ENCODE assay signal across 24 cellular contexts in the genomic region with DNA sequence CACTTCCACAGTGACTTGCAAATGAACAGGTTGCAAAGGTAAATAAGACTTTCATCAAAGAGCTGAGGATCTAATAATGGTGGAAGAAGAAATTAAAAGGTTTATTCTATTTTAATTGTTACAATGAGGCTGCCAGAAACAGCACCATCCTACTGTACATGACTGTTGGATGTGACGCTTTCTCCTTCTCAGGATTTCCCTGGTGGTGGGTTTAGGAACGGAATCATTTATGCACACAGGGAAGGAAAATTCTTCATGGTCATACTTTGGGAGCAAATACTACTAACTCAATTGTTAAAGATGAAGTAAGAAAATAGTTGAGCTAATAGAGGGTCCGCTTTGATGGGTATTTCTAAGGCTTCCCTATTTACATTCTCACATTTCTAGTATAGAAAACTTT.
"Had no signal": no experiment of that assay in that cellular context is flagged by ENCODE, and none has a peak within 500 bp of the region (broad histone marks: within the 10 kb centered on the region; RNA-seq: fewer than 3 reads in every experiment).

No MANE protein-coding gene starts in this region.

- H3K27me3 Mint-ChIP-seq: progenitor cell of endocrine pancreas had no signal

- H3K4me3 Mint-ChIP-seq: naive thymus-derived CD4-positive, alpha-beta T cell; nephron; neural progenitor cell; stimulated activated effector memory CD8-positive, alpha-beta T cell treated with anti-CD3 and anti-CD28 coated beads, Interleukin-12 subunit alpha, Interleukin-12 subunit beta, amount 100 ng/mL, for 72 hours had no signal

- H3K27ac Mint-ChIP-seq: naive thymus-derived CD4-positive, alpha-beta T cell; nephron; neural progenitor cell; progenitor cell of endocrine pancreas; stimulated activated effector memory CD8-positive, alpha-beta T cell treated with anti-CD3 and anti-CD28 coated beads, Interleukin-12 subunit alpha, Interleukin-12 subunit beta, amount 100 ng/mL, for 72 hours had no signal

- H3K4me3 ChIP-seq: coronary artery, gastrocnemius medialis, heart left ventricle, left lung, neural progenitor cell, stomach, thyroid gland had no signal

- H3K9me3 ChIP-seq: gastrocnemius medialis, heart left ventricle, left lung, stomach, thyroid gland had no signal

- H3K27ac ChIP-seq: coronary artery, gastrocnemius medialis, heart left ventricle, left lung, neural progenitor cell, parathyroid adenoma, stomach, thyroid gland had no signal

- H3K4me1 Mint-ChIP-seq: naive thymus-derived CD4-positive, alpha-beta T cell; stimulated activated effector memory CD8-positive, alpha-beta T cell treated with anti-CD3 and anti-CD28 coated beads, Interleukin-12 subunit alpha, Interleukin-12 subunit beta, amount 100 ng/mL, for 72 hours had no signal

- H3K79me2 ChIP-seq: parathyroid adenoma had no signal

- H3K4me2 ChIP-seq: neural progenitor cell had no signal

- H3K9ac ChIP-seq: neural progenitor cell, parathyroid adenoma had no signal

- H3K27me3 ChIP-seq: gastrocnemius medialis, heart left ventricle, left lung, neural progenitor cell, stomach, thyroid gland had no signal

- H3K4me1 ChIP-seq: gastrocnemius medialis, left lung, neural progenitor cell, parathyroid adenoma, stomach, thyroid gland had no signal

- H3K36me3 Mint-ChIP-seq: naive thymus-derived CD4-positive, alpha-beta T cell; neural progenitor cell; stimulated activated effector memory CD8-positive, alpha-beta T cell treated with anti-CD3 and anti-CD28 coated beads, Interleukin-12 subunit alpha, Interleukin-12 subunit beta, amount 100 ng/mL, for 72 hours had no signal

- H2AFZ ChIP-seq: neural progenitor cell, parathyroid adenoma had no signal

- DNase-seq: dermis blood vessel endothelial cell; effector memory CD4-positive, alpha-beta T cell; foreskin fibroblast; gastrocnemius medialis; heart left ventricle; hippocampal formation; left cardiac atrium; left lung; mesenchymal stem cell; midbrain; naive thymus-derived CD4-positive, alpha-beta T cell; stimulated activated CD4-positive, alpha-beta T cell treated with anti-CD3 and anti-CD28 coated beads, Interleukin-2, amount 100 ng/mL, for 24 hours; stimulated activated CD4-positive, alpha-beta T cell treated with anti-CD3 and anti-CD28 coated beads, Interleukin-4, amount 100 ng/mL, for 24 hours; stimulated activated naive CD4-positive, alpha-beta T cell treated with Interleukin-2 at 50 U/mL for 16 hours; stomach; thyroid gland; trophoblast cell had no signal

- ATAC-seq: gastrocnemius medialis; heart left ventricle; left cardiac atrium; left lung; naive thymus-derived CD4-positive, alpha-beta T cell; sciatic nerve; stimulated activated effector memory CD8-positive, alpha-beta T cell treated with anti-CD3 and anti-CD28 coated beads, Interleukin-12 subunit alpha, Interleukin-12 subunit beta, amount 100 ng/mL, for 72 hours had no signal

- H3K9me3 Mint-ChIP-seq: nephron; neural progenitor cell; stimulated activated effector memory CD8-positive, alpha-beta T cell treated with anti-CD3 and anti-CD28 coated beads, Interleukin-12 subunit alpha, Interleukin-12 subunit beta, amount 100 ng/mL, for 72 hours had no signal

- H3K36me3 ChIP-seq: gastrocnemius medialis, heart left ventricle, left lung, neural progenitor cell, stomach, thyroid gland had no signal
